ENCODE assay signal across 16 cellular contexts in the genomic region with DNA sequence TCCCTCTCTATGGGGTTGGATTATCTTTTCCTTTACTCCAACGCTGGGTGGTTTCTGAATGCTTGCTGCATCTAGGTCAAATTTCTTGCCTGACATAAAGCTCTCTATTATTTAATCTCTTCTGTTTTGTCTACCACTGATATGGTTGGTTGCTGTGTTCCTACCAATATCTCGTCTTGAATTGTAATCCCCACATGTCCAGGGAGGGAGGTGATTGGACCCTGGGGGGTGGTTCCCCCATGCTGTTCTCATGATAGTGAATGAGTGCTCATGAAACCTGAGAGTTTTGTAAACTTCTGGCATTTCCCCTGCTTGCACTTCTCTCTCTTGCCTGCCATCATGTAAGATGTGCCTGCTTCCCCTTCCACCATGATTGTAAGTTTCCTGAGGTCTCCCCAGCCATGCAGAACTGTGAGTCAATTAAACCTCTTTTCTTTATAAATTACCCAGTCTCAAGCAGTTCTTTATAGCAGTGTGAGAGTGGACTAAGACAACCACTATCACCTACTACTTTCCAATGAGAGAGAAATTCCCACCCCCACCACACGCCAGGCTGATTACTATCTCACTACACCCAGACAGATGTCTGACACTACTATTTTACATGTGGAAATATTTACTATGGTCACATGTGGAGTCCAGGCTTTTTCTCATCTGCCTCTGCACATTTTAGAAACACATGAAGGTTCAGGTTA.
DNase-seq lines count a peak whose midpoint lies in the region; ATAC-seq and TF ChIP-seq lines count a peak whose summit lies in the region.
"Had no signal": no experiment of that assay in that cellular context is flagged by ENCODE, and none has a peak within 500 bp of the region (broad histone marks: within the 10 kb centered on the region; RNA-seq: fewer than 3 reads in every experiment).

No MANE protein-coding gene starts in this region.

- H3K9me3 ChIP-seq in PC-3 (ENCODE audit: low read length) (no peaks in the 10 kb centered on the region), endodermal cell (ENCODE audit: control insufficient read depth, low read length) (peaks cover 9% of the 10 kb centered on the region)

- H3F3A ChIP-seq in PC-3 (ENCODE audit: low read length, unreplicated experiment): no peaks in the 10 kb centered on the region

- H3K27ac ChIP-seq in PC-3 (ENCODE audit: low read length) (peak overlapping the region; percentile 94), endodermal cell (ENCODE audit: low read depth, low read length) (no peak overlapping the region)

- no TSS peak for BruUV-seq in PC-3 (replicated peaks; lab: Mats Ljungman, UMichigan)

- no peaks in the 10 kb centered on the region for H3K79me2 ChIP-seq in PC-3 (ENCODE audit: low read length)

- H3K4me1 ChIP-seq in PC-3 (ENCODE audit: insufficient read depth, low read length) (peaks cover 66% of the 10 kb centered on the region), endodermal cell (ENCODE audit: control insufficient read depth, insufficient read depth, low read length) (peaks cover 7% of the 10 kb centered on the region)

- H3K9me3 Mint-ChIP-seq in natural killer cell (no peaks in the 10 kb centered on the region), endodermal cell (no peaks in the 10 kb centered on the region)
- no peaks in the 10 kb centered on the region for H3K9me3 Mint-ChIP-seq in natural killer cell treated with Interleukin-12 subunit alpha and Interleukin-12 subunit beta and Interleukin-15 and Interleukin-18, amount 100 ng/mL, for 72 hours

- H3K9me2 ChIP-seq in PC-3 (replicated peaks; ENCODE audit: low read length): no peaks in the 10 kb centered on the region

- H3K36me3 Mint-ChIP-seq in natural killer cell (no peaks in the 10 kb centered on the region), endodermal cell (ENCODE audit: low read depth) (no peaks in the 10 kb centered on the region)
- no peaks in the 10 kb centered on the region for H3K36me3 Mint-ChIP-seq in natural killer cell treated with Interleukin-12 subunit alpha and Interleukin-12 subunit beta and Interleukin-15 and Interleukin-18, amount 100 ng/mL, for 72 hours
- H3K36me3 Mint-ChIP-seq: CD4-positive, alpha-beta memory T cell had no signal

- peak overlapping the region; percentile 69 for H3K4me2 ChIP-seq in PC-3 (ENCODE audit: low read length)

- intact Hi-C loops in natural killer cell (cut with micrococcal nuclease) (no loop called here), PC-3 (cut with micrococcal nuclease) (loop anchor here (2.0 to 5.0 kb wide), 5 partner anchors 47 to 474 kb away; no protein-coding TSS in a partner anchor)

- ATAC-seq in natural killer cell (peak; percentile 10 to 75 (median 24)), PC-3 (no peak)
- no peak for ATAC-seq in natural killer cell treated with Interleukin-12 subunit alpha and Interleukin-12 subunit beta and Interleukin-15 and Interleukin-18, amount 100 ng/mL, for 72 hours

- no peak overlapping the region for H3K4me3 Mint-ChIP-seq in natural killer cell
- H3K4me3 Mint-ChIP-seq in natural killer cell treated with Interleukin-12 subunit alpha and Interleukin-12 subunit beta and Interleukin-15 and Interleukin-18, amount 100 ng/mL, for 72 hours: no peak overlapping the region
- peak overlapping the region; percentile 9 for H3K4me3 Mint-ChIP-seq in endodermal cell
- H3K4me3 Mint-ChIP-seq: B cell; CD4-positive, alpha-beta memory T cell; H9 had no signal

- H3K4me3 ChIP-seq in PC-3 (ENCODE audit: low read length) (no peak overlapping the region), endodermal cell (ENCODE audit: low read length) (peak overlapping the region; percentile 11)

- H4K20me1 ChIP-seq in PC-3 (ENCODE audit: low read length): no peaks in the 10 kb centered on the region

- H3K27me3 Mint-ChIP-seq in natural killer cell (ENCODE audit: low read depth in 2 of 2) (no peaks in the 10 kb centered on the region), endodermal cell (ENCODE audit: insufficient read depth) (no peaks in the 10 kb centered on the region)
- H3K27me3 Mint-ChIP-seq in natural killer cell treated with Interleukin-12 subunit alpha and Interleukin-12 subunit beta and Interleukin-15 and Interleukin-18, amount 100 ng/mL, for 72 hours: no peaks in the 10 kb centered on the region
- H3K27me3 Mint-ChIP-seq: B cell; CD4-positive, alpha-beta memory T cell had no signal

- H3K27ac Mint-ChIP-seq in natural killer cell (no peak overlapping the region), endodermal cell (peak overlapping the region; percentile 10)
- H3K27ac Mint-ChIP-seq in natural killer cell treated with Interleukin-12 subunit alpha and Interleukin-12 subunit beta and Interleukin-15 and Interleukin-18, amount 100 ng/mL, for 72 hours: no peak overlapping the region
- H3K27ac Mint-ChIP-seq: B cell; CD4-positive, alpha-beta memory T cell; H9 had no signal

- no peaks in the 10 kb centered on the region for H3K36me3 ChIP-seq in PC-3 (ENCODE audit: low read depth, low read length)
- no peaks in the 10 kb centered on the region for H3K36me3 ChIP-seq in endodermal cell (ENCODE audit: control insufficient read depth, insufficient read depth, low read length)

- H3K27me3 ChIP-seq in PC-3 (ENCODE audit: low read length) (no peaks in the 10 kb centered on the region), endodermal cell (ENCODE audit: control insufficient read depth, insufficient read depth, low read length, poor library complexity, severe bottlenecking) (no peaks in the 10 kb centered on the region)

- TF ChIP-seq CTCF in natural killer cell (IDR thresholded peaks at IDR 0.05): no peak
- TF ChIP-seq CTCF in PC-3 (conservative IDR thresholded peaks at IDR 0.05; ENCODE audit: low read depth, low read length): no peak
- no peak for TF ChIP-seq CTCF in endodermal cell (conservative IDR thresholded peaks at IDR 0.05)

- POLR2A ChIA-PET in PC-3 (lab: Charles Lee; ENCODE audit: unreplicated experiment): no interaction called here

- no peak overlapping the region for H2AFZ ChIP-seq in PC-3 (ENCODE audit: low read length)

- H3K9ac ChIP-seq in PC-3 (ENCODE audit: low read length) (peak overlapping the region; percentile 74; the same call in 1 of the 2 replicates), endodermal cell (ENCODE audit: extremely low read depth, low read length, poor library complexity, severe bottlenecking) (no peak overlapping the region)

- 78 to 100% methylated on average over 1 to 3 of the region's 3 CpGs for WGBS in endodermal cell (ENCODE audit: insufficient coverage in 1 of 2, insufficient read length in 1 of 2), 2 experiments

- DNase-seq in natural killer cell: no peak
- DNase-seq in natural killer cell treated with Interleukin-12 subunit alpha and Interleukin-12 subunit beta and Interleukin-15 and Interleukin-18, amount 100 ng/mL, for 72 hours (ENCODE audit: low spot score): no peak
- no peak for DNase-seq in PC-3
- DNase-seq in endodermal cell: peak; percentile 68
- no peak for DNase-seq in stimulated activated naive CD4-positive, alpha-beta T cell (lab: John Stamatoyannopoulos, UW)
- no peak for DNase-seq in HK-2 (ENCODE audit: unreplicated experiment)
- DNase-seq in stimulated activated CD4-positive, alpha-beta T cell treated with anti-CD3 and anti-CD28 coated beads, Interleukin-15, amount 100 ng/mL, for 24 hours: no peak
- DNase-seq in Kasumi-1 (lab: John Stamatoyannopoulos, UW): no peak
- DNase-seq: C1 segment of cervical spinal cord; CD4-positive, alpha-beta memory T cell; DMS153; DND-41; GDM1; GOT3; H9 had no signal

- H3K4me1 Mint-ChIP-seq in natural killer cell (peaks cover 8 to 12% of the 10 kb centered on the region in 2 donors), endodermal cell (peaks cover 22% of the 10 kb centered on the region)
- H3K4me1 Mint-ChIP-seq in natural killer cell treated with Interleukin-12 subunit alpha and Interleukin-12 subunit beta and Interleukin-15 and Interleukin-18, amount 100 ng/mL, for 72 hours (ENCODE audit: low read depth in 2 of 2): peaks cover 3 to 5% of the 10 kb centered on the region in 2 donors

- CTCF ChIA-PET in PC-3 (lab: Charles Lee): no interaction called here

Comparison
In these comparisons a context has a peak if more than half of its experiments do, and no peak if none do; other contexts are left out.
1. ATAC-seq: peak in natural killer cell (3 of 3); none in natural killer cell treated with Interleukin-12 subunit alpha and Interleukin-12 subunit beta and Interleukin-15 and Interleukin-18, amount 100 ng/mL, for 72 hours (0 of 2) and PC-3 (single experiment).